Comparison of ENCODE assay signal across 8 cellular contexts in the genomic region with DNA sequence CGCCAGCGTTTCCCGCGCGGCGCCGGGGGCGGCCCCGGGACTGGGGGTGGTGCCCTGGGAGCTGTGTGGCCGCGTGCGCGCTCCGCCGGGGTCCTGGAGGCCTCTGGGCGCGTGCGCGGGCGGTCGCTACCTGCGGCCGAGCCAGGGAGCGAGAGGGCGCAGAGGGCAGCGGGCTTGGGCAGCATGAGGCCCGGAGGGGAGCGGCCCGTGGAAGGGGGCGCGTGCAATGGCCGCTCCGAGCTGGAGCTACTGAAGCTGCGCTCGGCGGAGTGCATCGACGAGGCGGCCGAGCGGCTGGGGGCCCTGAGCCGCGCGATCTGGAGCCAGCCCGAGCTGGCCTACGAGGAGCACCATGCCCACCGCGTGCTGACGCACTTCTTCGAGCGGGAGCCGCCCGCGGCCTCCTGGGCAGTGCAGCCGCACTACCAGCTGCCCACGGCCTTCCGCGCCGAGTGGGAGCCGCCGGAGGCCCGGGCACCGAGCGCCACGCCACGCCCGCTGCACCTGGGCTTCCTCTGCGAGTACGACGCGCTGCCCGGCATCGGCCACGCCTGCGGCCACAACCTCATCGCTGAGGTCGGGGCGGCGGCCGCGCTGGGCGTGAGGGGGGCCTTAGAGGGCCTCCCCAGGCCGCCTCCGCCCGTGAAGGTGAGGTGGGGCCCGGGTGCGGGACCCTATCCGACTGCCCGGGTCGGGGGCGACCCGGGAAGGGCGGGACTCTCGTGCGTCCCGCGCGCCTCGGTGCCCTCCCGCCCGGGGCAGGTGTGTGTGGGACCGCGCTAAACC. TPM values are rescaled to one million over a fixed set of nuclear protein-coding genes. Genes with fewer than 3 reads are reported as not detected.
DNase-seq lines count a peak whose midpoint lies in the region; ATAC-seq and TF ChIP-seq lines count a peak whose summit lies in the region.

A gene with protein sequence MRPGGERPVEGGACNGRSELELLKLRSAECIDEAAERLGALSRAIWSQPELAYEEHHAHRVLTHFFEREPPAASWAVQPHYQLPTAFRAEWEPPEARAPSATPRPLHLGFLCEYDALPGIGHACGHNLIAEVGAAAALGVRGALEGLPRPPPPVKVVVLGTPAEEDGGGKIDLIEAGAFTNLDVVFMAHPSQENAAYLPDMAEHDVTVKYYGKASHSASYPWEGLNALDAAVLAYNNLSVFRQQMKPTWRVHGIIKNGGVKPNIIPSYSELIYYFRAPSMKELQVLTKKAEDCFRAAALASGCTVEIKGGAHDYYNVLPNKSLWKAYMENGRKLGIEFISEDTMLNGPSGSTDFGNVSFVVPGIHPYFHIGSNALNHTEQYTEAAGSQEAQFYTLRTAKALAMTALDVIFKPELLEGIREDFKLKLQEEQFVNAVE (plus strand): TSS at position 94 of the 786 bp plus-strand sequence. CDS start 90 bp downstream, at position 184.

- ATAC-seq in GM19023 (IDR thresholded peaks at IDR 0.05; ENCODE audit: unreplicated experiment) (peak; percentile 74), HG03159 (IDR thresholded peaks at IDR 0.05; ENCODE audit: unreplicated experiment) (peak; percentile 59)

- H3K27ac ChIP-seq in endodermal cell (ENCODE audit: low read depth, low read length), result no peak within 1 kb of the TSS

- peak within 1 kb of the TSS; percentile 52 for H3K4me3 Mint-ChIP-seq in endodermal cell

- no peak for TF ChIP-seq CTCF in BE2C (IDR thresholded peaks at IDR 0.05; ENCODE audit: low read depth, low read length)
- TF ChIP-seq CTCF in endodermal cell (conservative IDR thresholded peaks at IDR 0.05), result no peak

- H3K9ac ChIP-seq in endodermal cell (ENCODE audit: extremely low read depth, low read length, poor library complexity, severe bottlenecking), result no peak within 1 kb of the TSS

- H3K4me1 ChIP-seq in BE2C (peaks cover 9% of the 10 kb centered on the region), endodermal cell (ENCODE audit: control insufficient read depth, insufficient read depth, low read length) (no peaks in the 10 kb centered on the region)

- 0 to 1% methylated on average over 50 to 103 of the region's 103 CpGs for WGBS in endodermal cell (ENCODE audit: insufficient coverage in 1 of 2, insufficient read length in 1 of 2), 2 experiments

- no peak within 1 kb of the TSS for H3K27ac Mint-ChIP-seq in endodermal cell

- peak; percentile 83 for DNase-seq in BE2C
- peak; percentile 90 for DNase-seq in NCI-H748 (lab: John Stamatoyannopoulos, UW; ENCODE audit: unreplicated experiment)
- DNase-seq in activated CD8-positive, alpha-beta memory T cell treated with anti-CD3 and anti-CD28 coated beads for 4 hours (ENCODE audit: low read depth in 2 of 2), result peak; percentile 39 to 43
- peak; percentile 84 for DNase-seq in endodermal cell
- peak; percentile 37 for DNase-seq in mucosa of gallbladder (ENCODE audit: low spot score)
- peak; percentile 58 for DNase-seq in stimulated activated CD8-positive, alpha-beta memory T cell treated with anti-CD3 and anti-CD28 coated beads, Interleukin-4, amount 100 ng/mL, for 24 hours (ENCODE audit: low read depth)

- H3K9me3 Mint-ChIP-seq in endodermal cell, result peaks cover 2% of the 10 kb centered on the region

- no peaks in the 10 kb centered on the region for H3K4me1 Mint-ChIP-seq in endodermal cell

- H3K4me3 ChIP-seq in BE2C (ENCODE audit: low read depth, low read length), result peak within 1 kb of the TSS; percentile 77
- H3K4me3 ChIP-seq in endodermal cell (ENCODE audit: low read length), result peak within 1 kb of the TSS; percentile 78

- H3K36me3 Mint-ChIP-seq in endodermal cell (ENCODE audit: low read depth), result no peaks in the 10 kb centered on the region

- no peaks in the 10 kb centered on the region for H3K9me3 ChIP-seq in BE2C
- H3K9me3 ChIP-seq in endodermal cell (ENCODE audit: control insufficient read depth, low read length), result no peaks in the 10 kb centered on the region

- H3K27me3 ChIP-seq in BE2C, result no peaks in the 10 kb centered on the region
- peaks cover 43% of the 10 kb centered on the region for H3K27me3 ChIP-seq in endodermal cell (ENCODE audit: control insufficient read depth, insufficient read depth, low read length, poor library complexity, severe bottlenecking)

- H3K36me3 ChIP-seq in BE2C, result peaks cover 6% of the 10 kb centered on the region; the same call in 1 of the 2 replicates
- H3K36me3 ChIP-seq in endodermal cell (ENCODE audit: control insufficient read depth, insufficient read depth, low read length), result no peaks in the 10 kb centered on the region

- H3K27me3 Mint-ChIP-seq in endodermal cell (ENCODE audit: insufficient read depth), result peaks cover 73% of the 10 kb centered on the region

RNA-seq across cellular contexts. Expression of the gene that starts here (rescaled TPM):
- 7.2 TPM for polyA plus RNA-seq in BE2C (2012; ENCODE audit: insufficient read depth, insufficient read length, low read depth)
- total RNA-seq in endodermal cell (1 to 10 TPM; 5.1 to 8.5 TPM), mucosa of gallbladder (17.3 TPM)
- polyA plus RNA-seq in endodermal cell (2013, experiment 1 of 2), result 6.7 TPM
- polyA plus RNA-seq in endodermal cell (2013, experiment 2 of 2), result 7.2 TPM

Comparison
In these comparisons a context has a peak if more than half of its experiments do, and no peak if none do; other contexts are left out.
1. DNase-seq: peak in every context shown above with its lines; median percentile 90 in NCI-H748; 84 in endodermal cell; 83 in BE2C; 58 in stimulated activated CD8-positive, alpha-beta memory T cell treated with anti-CD3 and anti-CD28 coated beads, Interleukin-4, amount 100 ng/mL, for 24 hours; 41 in activated CD8-positive, alpha-beta memory T cell treated with anti-CD3 and anti-CD28 coated beads for 4 hours; 37 in mucosa of gallbladder.